ENCODE assay signal across 16 cellular contexts in genomic region chr9:86585422-86586143, GRCh38.
DNase-seq lines count a peak whose midpoint lies in the region; ATAC-seq and TF ChIP-seq lines count a peak whose summit lies in the region.
"Had no signal": no experiment of that assay in that cellular context is flagged by ENCODE, and none has a peak within 500 bp of the region (broad histone marks: within the 10 kb centered on the region; RNA-seq: fewer than 3 reads in every experiment).

No MANE protein-coding gene starts in this region.

- no peaks in the 10 kb centered on the region for H3K9me3 Mint-ChIP-seq in natural killer cell treated with Interleukin-12 subunit alpha and Interleukin-12 subunit beta and Interleukin-15 and Interleukin-18, amount 100 ng/mL, for 72 hours
- H3K9me3 Mint-ChIP-seq in natural killer cell (no peaks in the 10 kb centered on the region), GM23338 (no peaks in the 10 kb centered on the region)
- H3K9me3 Mint-ChIP-seq: activated T-cell treated with anti-CD3 and anti-CD28 coated beads, Interleukin-2, amount 50 U/mL, for 72 hours had no signal

- peaks cover 0 to 4% of the 10 kb centered on the region in 2 donors for H3K4me1 Mint-ChIP-seq in natural killer cell treated with Interleukin-12 subunit alpha and Interleukin-12 subunit beta and Interleukin-15 and Interleukin-18, amount 100 ng/mL, for 72 hours (ENCODE audit: low read depth in 2 of 2)
- H3K4me1 Mint-ChIP-seq in natural killer cell (no peaks in the 10 kb centered on the region), GM23338 (peaks cover 1% of the 10 kb centered on the region; the same call in 1 of the 3 replicates)

- H3F3A ChIP-seq in GM23338 (replicated peaks; ENCODE audit: low read depth) = no peaks in the 10 kb centered on the region

- H3K4me2 ChIP-seq in GM23338 = no peak overlapping the region

- no peaks in the 10 kb centered on the region for H3K27me3 ChIP-seq in GM23338 (ENCODE audit: insufficient read depth)

- H3K4me3 Mint-ChIP-seq in natural killer cell treated with Interleukin-12 subunit alpha and Interleukin-12 subunit beta and Interleukin-15 and Interleukin-18, amount 100 ng/mL, for 72 hours = peak overlapping the region; percentile 54
- H3K4me3 Mint-ChIP-seq in natural killer cell = no peak overlapping the region
- H3K4me3 Mint-ChIP-seq in GM23338 = no peak overlapping the region
- H3K4me3 Mint-ChIP-seq: activated T-cell treated with anti-CD3 and anti-CD28 coated beads, Interleukin-2, amount 50 U/mL, for 72 hours; CD4-positive, CD25-positive, alpha-beta regulatory T cell had no signal

- no peaks in the 10 kb centered on the region for H3K4me1 ChIP-seq in GM23338 (ENCODE audit: insufficient read depth)

- H2AFZ ChIP-seq in GM23338 = no peak overlapping the region

- H3K27me3 Mint-ChIP-seq in natural killer cell treated with Interleukin-12 subunit alpha and Interleukin-12 subunit beta and Interleukin-15 and Interleukin-18, amount 100 ng/mL, for 72 hours = peaks cover 23% of the 10 kb centered on the region in 2 donors
- peaks cover 8 to 10% of the 10 kb centered on the region in 2 donors for H3K27me3 Mint-ChIP-seq in natural killer cell (ENCODE audit: low read depth in 2 of 2)
- peaks cover 4% of the 10 kb centered on the region for H3K27me3 Mint-ChIP-seq in GM23338 (ENCODE audit: insufficient read depth, low read depth, poor library complexity)

- no peak for ATAC-seq in natural killer cell treated with Interleukin-12 subunit alpha and Interleukin-12 subunit beta and Interleukin-15 and Interleukin-18, amount 100 ng/mL, for 72 hours
- ATAC-seq in natural killer cell (no peak), omental fat pad (ENCODE audit: low FRiP score) (peak; percentile 71), GM23338 (no peak), left colon (no peak), GM19328 (IDR thresholded peaks at IDR 0.05; ENCODE audit: unreplicated experiment) (no peak), GM21390 (IDR thresholded peaks at IDR 0.05; ENCODE audit: unreplicated experiment) (no peak)
- ATAC-seq: activated T-cell treated with anti-CD3 and anti-CD28 coated beads, Interleukin-2, amount 50 U/mL, for 72 hours; GM12878 had no signal

- no peak overlapping the region for H3K27ac ChIP-seq in GM23338 (ENCODE audit: low read depth)
- H3K27ac ChIP-seq: dorsolateral prefrontal cortex had no signal

- no peak overlapping the region for H3K4me3 ChIP-seq in GM23338
- H3K4me3 ChIP-seq: GM12878 had no signal

- no peaks in the 10 kb centered on the region for H4K20me1 ChIP-seq in GM23338 (replicated peaks; ENCODE audit: insufficient read depth)

- H3K27ac Mint-ChIP-seq in natural killer cell treated with Interleukin-12 subunit alpha and Interleukin-12 subunit beta and Interleukin-15 and Interleukin-18, amount 100 ng/mL, for 72 hours = peak overlapping the region in 1 of 2 donors; percentile 5
- peak overlapping the region in 1 of 2 donors; percentile 7 for H3K27ac Mint-ChIP-seq in natural killer cell
- no peak overlapping the region for H3K27ac Mint-ChIP-seq in GM23338
- H3K27ac Mint-ChIP-seq: activated T-cell treated with anti-CD3 and anti-CD28 coated beads, Interleukin-2, amount 50 U/mL, for 72 hours; CD4-positive, CD25-positive, alpha-beta regulatory T cell had no signal

- no peaks in the 10 kb centered on the region for H3K79me2 ChIP-seq in GM23338 (replicated peaks; ENCODE audit: insufficient read depth)

- intact Hi-C loops in natural killer cell (cut with micrococcal nuclease) = no loop called here
- intact Hi-C loops in left colon (cut with DNase I, micrococcal nuclease) = no loop called here

- no peak for TF ChIP-seq CTCF in natural killer cell (IDR thresholded peaks at IDR 0.05)
- no peak for TF ChIP-seq CTCF in omental fat pad (IDR thresholded peaks at IDR 0.05)
- no peak for TF ChIP-seq CTCF in GM23338 (conservative IDR thresholded peaks at IDR 0.05; ENCODE audit: low read depth in 2 of 2)

- no peak for DNase-seq in natural killer cell treated with Interleukin-12 subunit alpha and Interleukin-12 subunit beta and Interleukin-15 and Interleukin-18, amount 100 ng/mL, for 72 hours (ENCODE audit: low spot score)
- DNase-seq in natural killer cell (no peak), fibroblast of peridontal ligament (ENCODE audit: extremely low read depth) (peak; percentile 35), omental fat pad (ENCODE audit: low spot score) (no peak), GM23338 (ENCODE audit: low spot score) (no peak), left colon (no peak)
- DNase-seq: activated T-cell treated with anti-CD3 and anti-CD28 coated beads, Interleukin-2, amount 50 U/mL, for 72 hours; CD4-positive, CD25-positive, alpha-beta regulatory T cell; dorsolateral prefrontal cortex; kidney; NCI-H524; stimulated activated CD4-positive, alpha-beta T cell treated with anti-CD3 and anti-CD28 coated beads, Interleukin-2, amount 100 ng/mL, for 24 hours; T1000 had no signal

- no peaks in the 10 kb centered on the region for H3K36me3 ChIP-seq in GM23338 (ENCODE audit: insufficient read depth)

- H3K36me3 Mint-ChIP-seq in natural killer cell treated with Interleukin-12 subunit alpha and Interleukin-12 subunit beta and Interleukin-15 and Interleukin-18, amount 100 ng/mL, for 72 hours = no peaks in the 10 kb centered on the region
- H3K36me3 Mint-ChIP-seq in natural killer cell (no peaks in the 10 kb centered on the region), GM23338 (ENCODE audit: low read depth) (no peaks in the 10 kb centered on the region)
- H3K36me3 Mint-ChIP-seq: CD4-positive, CD25-positive, alpha-beta regulatory T cell had no signal

- no peaks in the 10 kb centered on the region for H3K9me2 ChIP-seq in GM23338 (ENCODE audit: insufficient read depth)

TF ChIP-seq in GM23338, 12 proteins besides CTCF, POLR2A, EP300 and RAD21 (continues in another document):
- no peak for TF ChIP-seq STAT1 (IDR thresholded peaks at IDR 0.05; ENCODE audit: unreplicated experiment)
- no peak for TF ChIP-seq NANOG (IDR thresholded peaks at IDR 0.05; ENCODE audit: borderline replicate concordance)
- TF ChIP-seq ZNF331 (CRISPR knock-in tag; IDR thresholded peaks at IDR 0.05; ENCODE audit: low read depth) = no peak
- no peak for TF ChIP-seq POLR2AphosphoS5 (IDR thresholded peaks at IDR 0.05; ENCODE audit: low read depth)
- no peak for TF ChIP-seq EZH2phosphoT487 (IDR thresholded peaks at IDR 0.05; ENCODE audit: unreplicated experiment)
- no peak for TF ChIP-seq CREB1 (CRISPR knock-in tag; IDR thresholded peaks at IDR 0.05; ENCODE audit: low read depth)
- no peak for TF ChIP-seq ZNF462 (CRISPR knock-in tag; IDR thresholded peaks at IDR 0.05)
